ENCODE assay signal across 17 cellular contexts in genomic region chr13:30884543-30884942, GRCh38.
DNase-seq lines count a peak whose midpoint lies in the region; FAIRE-seq and TF ChIP-seq lines count a peak whose summit lies in the region.
"Had no signal": no experiment of that assay in that cellular context is flagged by ENCODE, and none has a peak within 500 bp of the region (broad histone marks: within the 10 kb centered on the region; RNA-seq: fewer than 3 reads in every experiment).

No MANE protein-coding gene starts in this region.

- no peak overlapping the region for H3K9ac ChIP-seq in HUES48 (ENCODE audit: low read depth, low read length)

- DNase-seq in NCI-H2081 (lab: John Stamatoyannopoulos, UW): peak; percentile 28 to 57
- no peak for DNase-seq in NCI-H2081 treated with DMSO at 0.1 percent for 48 hours (lab: John Stamatoyannopoulos, UW)
- peak; percentile 69 for DNase-seq in NCI-H69 (lab: John Stamatoyannopoulos, UW)
- DNase-seq in iPS-NIHi11 (ENCODE audit: low spot score): peak; percentile 39
- no peak for DNase-seq in GM19239 (ENCODE audit: insufficient read length, low spot score)
- no peak for DNase-seq in WERI-Rb-1
- DNase-seq in GOT3 (lab: John Stamatoyannopoulos, UW): no peak
- DNase-seq: activated CD4-positive, CD25-positive, alpha-beta regulatory T cell treated with anti-CD3 and anti-CD28 coated beads, Interleukin-2, amount 50 U/mL, for 72 hours; body of pancreas; Caco-2; esophagus squamous epithelium; left cardiac atrium; naive B cell; NCI-H1417 treated with DMSO at 0.1 percent for 48 hours; stimulated activated CD4-positive, alpha-beta T cell treated with anti-CD3 and anti-CD28 coated beads, Interleukin-12 subunit alpha, Interleukin-12 subunit beta, amount 100 ng/mL, for 4 hours; uterus had no signal

- FAIRE-seq in GM19239 (lab: Jason Lieb, UNC): no peak

- H3K27ac ChIP-seq in HUES48 (ENCODE audit: low read depth, low read length): peak overlapping the region; percentile 45
- H3K27ac ChIP-seq in WERI-Rb-1: no peak overlapping the region
- H3K27ac ChIP-seq: body of pancreas, esophagus squamous epithelium, uterus had no signal

- TF ChIP-seq CTCF in WERI-Rb-1 (IDR thresholded peaks at IDR 0.05; ENCODE audit: low read depth, low read length): no peak

- peaks cover 7% of the 10 kb centered on the region; the same call in 1 of the 2 replicates for H3K4me1 ChIP-seq in HUES48 (ENCODE audit: control insufficient read depth, insufficient read depth, low read length)
- H3K4me1 ChIP-seq: Caco-2 had no signal

- H3K4me3 ChIP-seq in HUES48 (ENCODE audit: low read depth, low read length) (no peak overlapping the region), WERI-Rb-1 (ENCODE audit: low read depth, low read length) (no peak overlapping the region)
- H3K4me3 ChIP-seq: body of pancreas, esophagus squamous epithelium, uterus had no signal

- H3K9me3 ChIP-seq in HUES48 (ENCODE audit: control insufficient read depth, insufficient read depth, low read length) (peaks cover 7% of the 10 kb centered on the region; the same call in 1 of the 2 replicates), WERI-Rb-1 (ENCODE audit: severe bottlenecking) (no peaks in the 10 kb centered on the region)
- H3K9me3 ChIP-seq: Caco-2, esophagus squamous epithelium, uterus had no signal

- H3K27me3 ChIP-seq in HUES48 (ENCODE audit: control insufficient read depth, insufficient read depth, low read length) (no peaks in the 10 kb centered on the region), WERI-Rb-1 (ENCODE audit: insufficient read depth, low read depth, severe bottlenecking) (no peaks in the 10 kb centered on the region)
- H3K27me3 ChIP-seq: body of pancreas, uterus had no signal

- H3K36me3 ChIP-seq in HUES48 (ENCODE audit: control insufficient read depth, insufficient read depth, low read length) (0 out of 2 replicates have a peak, but pooled peaks cover 8% of the 10 kb centered on the region), WERI-Rb-1 (no peaks in the 10 kb centered on the region)
- H3K36me3 ChIP-seq: esophagus squamous epithelium, uterus had no signal

Comparison
In these comparisons a context has a peak if more than half of its experiments do, and no peak if none do; other contexts are left out.
1. DNase-seq: peak in NCI-H2081 (2 of 2), NCI-H69 (single experiment) and iPS-NIHi11 (single experiment); none in NCI-H2081 treated with DMSO at 0.1 percent for 48 hours (single experiment), GM19239 (single experiment), WERI-Rb-1 (single experiment) and GOT3 (single experiment).